36 cellular contexts compared by ENCODE assay signal in genomic region chr9:136381311-136381710, GRCh38.
"Had no signal": no experiment of that assay in that cellular context is flagged by ENCODE, and none has a peak within 500 bp of the region (broad histone marks: within the 10 kb centered on the region; RNA-seq: fewer than 3 reads in every experiment).

No MANE protein-coding gene starts in this region.

- H3K4me3 ChIP-seq: cardiac muscle cell, MG63, Peyer's patch, SJCRH30, SK-N-MC had no signal

- H3K27me3 Mint-ChIP-seq: activated CD4-positive, alpha-beta T cell treated with anti-CD3 and anti-CD28 coated beads, Interleukin-2, amount 10 ng/mL, durations not matched to agents 24 days and 14 days; activated CD8-positive, alpha-beta T cell treated with anti-CD3 and anti-CD28 coated beads for 36 hours; activated naive CD8-positive, alpha-beta T cell treated with anti-CD3 and anti-CD28 coated beads for 36 hours; activated T-helper 17 cell treated with anti-CD3 and anti-CD28 coated beads, Interleukin-2, amount 50 U/mL, for 72 hours had no signal

- H3K4me1 ChIP-seq: Peyer's patch, SJCRH30 had no signal

- H3K4me3 Mint-ChIP-seq: activated CD4-positive, alpha-beta T cell treated with anti-CD3 and anti-CD28 coated beads, Interleukin-2, amount 10 ng/mL, durations not matched to agents 24 days and 14 days; activated CD8-positive, alpha-beta T cell treated with anti-CD3 and anti-CD28 coated beads for 36 hours; activated naive CD8-positive, alpha-beta T cell treated with anti-CD3 and anti-CD28 coated beads for 36 hours; activated T-cell treated with anti-CD3 and anti-CD28 coated beads, Interleukin-2, amount 50 U/mL, for 72 hours; activated T-helper 17 cell treated with anti-CD3 and anti-CD28 coated beads, Interleukin-2, amount 50 U/mL, for 72 hours; T-helper 1 cell treated with Interleukin-12 subunit alpha and Interleukin-12 subunit beta and Interleukin-4 antibody, amounts not matched to agents 30 μg/mL and 1 μg/mL, for 36 hours; T-helper 2 cell treated with Interferon-gamma antibody and Interleukin-4, amounts not matched to agents 5 μg/mL and 100 μg/mL, for 36 hours had no signal

- H3K9me3 Mint-ChIP-seq: activated CD4-positive, alpha-beta T cell treated with anti-CD3 and anti-CD28 coated beads, Interleukin-2, amount 10 ng/mL, durations not matched to agents 24 days and 14 days; activated CD8-positive, alpha-beta T cell treated with anti-CD3 and anti-CD28 coated beads for 36 hours; activated naive CD8-positive, alpha-beta T cell treated with anti-CD3 and anti-CD28 coated beads for 36 hours; activated T-cell treated with anti-CD3 and anti-CD28 coated beads, Interleukin-2, amount 50 U/mL, for 72 hours; activated T-helper 17 cell treated with anti-CD3 and anti-CD28 coated beads, Interleukin-2, amount 50 U/mL, for 72 hours; T-helper 1 cell treated with Interleukin-12 subunit alpha and Interleukin-12 subunit beta and Interleukin-4 antibody, amounts not matched to agents 30 μg/mL and 1 μg/mL, for 36 hours; T-helper 2 cell treated with Interferon-gamma antibody and Interleukin-4, amounts not matched to agents 5 μg/mL and 100 μg/mL, for 36 hours had no signal

- DNase-seq: activated CD4-positive, alpha-beta T cell treated with anti-CD3 and anti-CD28 coated beads, Interleukin-2, amount 10 ng/mL, durations not matched to agents 24 days and 14 days; activated CD4-positive, alpha-beta T cell treated with anti-CD3 and anti-CD28 coated beads, Interleukin-2, amount 50 U/mL, for 4 hours; activated CD8-positive, alpha-beta T cell treated with anti-CD3 and anti-CD28 coated beads for 36 hours; activated effector memory CD4-positive, alpha-beta T cell treated with anti-CD3 and anti-CD28 coated beads, Interleukin-2, amount 50 U/mL, for 16 hours; activated naive CD4-positive, alpha-beta T cell; activated naive CD4-positive, alpha-beta T cell treated with anti-CD3 and anti-CD28 coated beads, Interleukin-2, amount 50 U/mL, for 16 hours; activated naive CD8-positive, alpha-beta T cell treated with anti-CD3 and anti-CD28 coated beads for 36 hours; activated T-cell treated with anti-CD3 and anti-CD28 coated beads, Interleukin-2, amount 50 U/mL, for 1 hour; activated T-cell treated with anti-CD3 and anti-CD28 coated beads, Interleukin-2, amount 50 U/mL, for 72 hours; amniotic stem cell; aorta; Kasumi-1; KG1; MG63; NCI-H1092; NCI-H146; NCI-H187; NCI-H2029 treated with DMSO at 0.1 percent for 48 hours; NCI-H2107; NCI-H2171 treated with DMSO at 0.1 percent for 48 hours; NCI-H2227 treated with DMSO at 0.1 percent for 48 hours; NCI-H446; NCI-H510A treated with DMSO at 0.1 percent for 48 hours; NCI-H526 treated with DMSO at 0.1 percent for 48 hours; NCI-H82; PC-3; Peyer's patch; RPMI8226; SHP77; SJCRH30 had no signal

- FAIRE-seq: TTC549 had no signal

- ATAC-seq: activated CD8-positive, alpha-beta T cell treated with anti-CD3 and anti-CD28 coated beads for 36 hours; activated T-cell treated with anti-CD3 and anti-CD28 coated beads, Interleukin-2, amount 50 U/mL, for 72 hours; activated T-helper 17 cell treated with anti-CD3 and anti-CD28 coated beads, Interleukin-2, amount 50 U/mL, for 72 hours; PC-3 had no signal

- H3K27ac Mint-ChIP-seq: activated CD4-positive, alpha-beta T cell treated with anti-CD3 and anti-CD28 coated beads, Interleukin-2, amount 10 ng/mL, durations not matched to agents 24 days and 14 days; activated CD8-positive, alpha-beta T cell treated with anti-CD3 and anti-CD28 coated beads for 36 hours; activated naive CD8-positive, alpha-beta T cell treated with anti-CD3 and anti-CD28 coated beads for 36 hours; activated T-cell treated with anti-CD3 and anti-CD28 coated beads, Interleukin-2, amount 50 U/mL, for 72 hours; activated T-helper 17 cell treated with anti-CD3 and anti-CD28 coated beads, Interleukin-2, amount 50 U/mL, for 72 hours; T-helper 1 cell treated with Interleukin-12 subunit alpha and Interleukin-12 subunit beta and Interleukin-4 antibody, amounts not matched to agents 30 μg/mL and 1 μg/mL, for 36 hours; T-helper 2 cell treated with Interferon-gamma antibody and Interleukin-4, amounts not matched to agents 5 μg/mL and 100 μg/mL, for 36 hours had no signal

- H3K27ac ChIP-seq: cardiac muscle cell, Peyer's patch, SJCRH30, SK-N-MC had no signal

- H3K9me3 ChIP-seq: MG63, Peyer's patch, SJCRH30 had no signal

- H3K27me3 ChIP-seq: cardiac muscle cell, MG63, Peyer's patch, SJCRH30 had no signal
